In the genomic region with DNA sequence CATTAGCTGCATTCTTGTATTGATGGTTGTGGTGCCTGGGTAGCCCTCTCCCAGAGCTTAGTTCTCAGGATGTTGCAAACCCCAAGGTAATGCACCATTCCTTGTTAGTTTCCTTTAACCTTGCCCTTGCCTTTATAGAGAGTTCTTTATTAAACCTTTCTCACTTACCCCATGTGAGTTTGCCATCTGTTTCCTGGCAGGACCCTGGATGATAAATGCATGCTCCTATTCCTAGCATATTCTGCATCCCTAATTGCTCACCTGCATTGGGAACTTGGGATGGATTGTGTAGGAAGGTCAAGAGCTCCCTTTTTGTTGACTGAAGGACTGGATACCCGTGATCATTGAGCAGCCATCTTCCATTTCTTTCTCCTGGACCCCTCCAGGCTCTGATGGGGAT, we compare ENCODE assay signal across 27 cellular contexts.
"Had no signal": no experiment of that assay in that cellular context is flagged by ENCODE, and none has a peak within 500 bp of the region (broad histone marks: within the 10 kb centered on the region; RNA-seq: fewer than 3 reads in every experiment).

No MANE protein-coding gene starts in this region.

- H3K27ac ChIP-seq: epithelial cell of prostate, gastrocnemius medialis, heart left ventricle, hepatocyte, psoas muscle, sigmoid colon, stomach, thyroid gland, vagina had no signal

- ATAC-seq: esophagus mucosa; gastrocnemius medialis; heart left ventricle; left lobe of liver; naive thymus-derived CD4-positive, alpha-beta T cell; psoas muscle; right cardiac atrium; stimulated activated effector memory CD8-positive, alpha-beta T cell treated with anti-CD3 and anti-CD28 coated beads, Interleukin-12 subunit alpha, Interleukin-12 subunit beta, amount 100 ng/mL, for 72 hours had no signal

- H3K27me3 Mint-ChIP-seq: dendritic cell treated with granulocyte-macrophage colony-stimulating factor and Interleukin-4, amounts not matched to agents 40 ng/mL and 50 ng/mL, for 4 days had no signal

- H3K4me1 Mint-ChIP-seq: stimulated activated effector memory CD8-positive, alpha-beta T cell treated with anti-CD3 and anti-CD28 coated beads, Interleukin-12 subunit alpha, Interleukin-12 subunit beta, amount 100 ng/mL, for 72 hours had no signal

- H3K27ac Mint-ChIP-seq: dendritic cell treated with granulocyte-macrophage colony-stimulating factor and Interleukin-4, amounts not matched to agents 40 ng/mL and 50 ng/mL, for 4 days; endodermal cell; naive thymus-derived CD4-positive, alpha-beta T cell; stimulated activated effector memory CD8-positive, alpha-beta T cell treated with anti-CD3 and anti-CD28 coated beads, Interleukin-12 subunit alpha, Interleukin-12 subunit beta, amount 100 ng/mL, for 72 hours had no signal

- DNase-seq: effector CD8-positive, alpha-beta T cell; endodermal cell; foreskin fibroblast; gastrocnemius medialis; heart left ventricle; kidney; mesenchymal stem cell; midbrain; naive thymus-derived CD4-positive, alpha-beta T cell; nucleus accumbens; psoas muscle; right cardiac atrium; sigmoid colon; stimulated activated CD4-positive, alpha-beta T cell treated with anti-CD3 and anti-CD28 coated beads, Interleukin-2, amount 100 ng/mL, for 24 hours; stimulated activated CD4-positive, alpha-beta T cell treated with anti-CD3 and anti-CD28 coated beads, Interleukin-4, amount 100 ng/mL, for 24 hours; stimulated activated naive CD4-positive, alpha-beta T cell treated with Interleukin-2 at 50 U/mL for 16 hours; stomach; thyroid gland; trophoblast cell had no signal

- H3K4me3 Mint-ChIP-seq: dendritic cell treated with granulocyte-macrophage colony-stimulating factor and Interleukin-4, amounts not matched to agents 40 ng/mL and 50 ng/mL, for 4 days; endodermal cell; naive thymus-derived CD4-positive, alpha-beta T cell; nephron; stimulated activated effector memory CD8-positive, alpha-beta T cell treated with anti-CD3 and anti-CD28 coated beads, Interleukin-12 subunit alpha, Interleukin-12 subunit beta, amount 100 ng/mL, for 72 hours had no signal

- H3K4me3 ChIP-seq: gastrocnemius medialis, heart left ventricle, hepatocyte, psoas muscle, sigmoid colon, stomach, thyroid gland, vagina had no signal

- H3K36me3 Mint-ChIP-seq: naive thymus-derived CD4-positive, alpha-beta T cell; stimulated activated effector memory CD8-positive, alpha-beta T cell treated with anti-CD3 and anti-CD28 coated beads, Interleukin-12 subunit alpha, Interleukin-12 subunit beta, amount 100 ng/mL, for 72 hours had no signal

- H3K9me3 Mint-ChIP-seq: dendritic cell treated with granulocyte-macrophage colony-stimulating factor and Interleukin-4, amounts not matched to agents 40 ng/mL and 50 ng/mL, for 4 days; naive thymus-derived CD4-positive, alpha-beta T cell; stimulated activated effector memory CD8-positive, alpha-beta T cell treated with anti-CD3 and anti-CD28 coated beads, Interleukin-12 subunit alpha, Interleukin-12 subunit beta, amount 100 ng/mL, for 72 hours had no signal
